In the genomic region with DNA sequence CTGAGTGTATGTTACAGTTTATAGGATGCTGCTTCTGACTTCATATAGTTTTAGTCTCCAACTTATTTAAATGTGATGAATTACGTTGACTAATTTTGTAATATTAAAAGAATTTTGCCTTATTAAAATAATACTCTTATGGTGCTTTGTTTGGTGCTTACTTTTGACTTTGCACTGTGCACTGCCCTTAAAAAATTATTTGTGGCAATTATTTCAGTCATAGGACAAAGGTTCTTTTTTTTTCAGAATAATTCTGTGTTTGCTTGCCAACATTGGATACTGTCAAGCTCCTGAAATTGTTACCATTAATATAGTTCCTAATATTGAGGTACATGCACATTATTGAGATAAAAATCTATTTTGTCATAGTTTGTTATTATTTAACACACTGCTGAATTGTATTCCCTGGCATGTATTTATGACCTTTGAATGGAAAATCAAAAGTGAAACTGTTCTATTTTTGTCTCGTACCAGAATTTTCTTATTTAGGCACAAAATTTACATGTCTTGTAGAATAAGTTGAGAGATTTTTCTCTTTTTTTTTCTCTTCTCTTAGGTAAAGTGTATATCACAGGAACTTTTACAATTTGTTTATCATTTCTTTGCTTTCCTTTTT, we compare ENCODE assay signal across 1 cellular context.
TF ChIP-seq lines count a peak whose summit lies in the region.

No MANE protein-coding gene starts in this region.

TF ChIP-seq in HepG2, 621 proteins besides CTCF, POLR2A, EP300 and RAD21 (continued from another document):
- TF ChIP-seq, protein P1, sequence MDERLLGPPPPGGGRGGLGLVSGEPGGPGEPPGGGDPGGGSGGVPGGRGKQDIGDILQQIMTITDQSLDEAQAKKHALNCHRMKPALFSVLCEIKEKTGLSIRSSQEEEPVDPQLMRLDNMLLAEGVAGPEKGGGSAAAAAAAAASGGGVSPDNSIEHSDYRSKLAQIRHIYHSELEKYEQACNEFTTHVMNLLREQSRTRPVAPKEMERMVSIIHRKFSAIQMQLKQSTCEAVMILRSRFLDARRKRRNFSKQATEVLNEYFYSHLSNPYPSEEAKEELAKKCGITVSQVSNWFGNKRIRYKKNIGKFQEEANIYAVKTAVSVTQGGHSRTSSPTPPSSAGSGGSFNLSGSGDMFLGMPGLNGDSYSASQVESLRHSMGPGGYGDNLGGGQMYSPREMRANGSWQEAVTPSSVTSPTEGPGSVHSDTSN (CRISPR knock-in tag; IDR thresholded peaks at IDR 0.05): no peak
- TF ChIP-seq FOXC1 (CRISPR knock-in tag; IDR thresholded peaks at IDR 0.05; ENCODE audit: borderline replicate concordance) (no peak), ZNF777 (CRISPR knock-in tag; IDR thresholded peaks at IDR 0.05) (no peak), HHEX (CRISPR knock-in tag; IDR thresholded peaks at IDR 0.05) (no peak), PHB2 (IDR thresholded peaks at IDR 0.05; ENCODE audit: partially characterized antibody) (no peak), ZNF724P (CRISPR knock-in tag; IDR thresholded peaks at IDR 0.05; ENCODE audit: borderline replicate concordance) (no peak), GTF2F1 (IDR thresholded peaks at IDR 0.05; ENCODE audit: low read length) (no peak), NFIC (IDR thresholded peaks at IDR 0.05; ENCODE audit: low read length) (no peak)
- TF ChIP-seq, protein P2, sequence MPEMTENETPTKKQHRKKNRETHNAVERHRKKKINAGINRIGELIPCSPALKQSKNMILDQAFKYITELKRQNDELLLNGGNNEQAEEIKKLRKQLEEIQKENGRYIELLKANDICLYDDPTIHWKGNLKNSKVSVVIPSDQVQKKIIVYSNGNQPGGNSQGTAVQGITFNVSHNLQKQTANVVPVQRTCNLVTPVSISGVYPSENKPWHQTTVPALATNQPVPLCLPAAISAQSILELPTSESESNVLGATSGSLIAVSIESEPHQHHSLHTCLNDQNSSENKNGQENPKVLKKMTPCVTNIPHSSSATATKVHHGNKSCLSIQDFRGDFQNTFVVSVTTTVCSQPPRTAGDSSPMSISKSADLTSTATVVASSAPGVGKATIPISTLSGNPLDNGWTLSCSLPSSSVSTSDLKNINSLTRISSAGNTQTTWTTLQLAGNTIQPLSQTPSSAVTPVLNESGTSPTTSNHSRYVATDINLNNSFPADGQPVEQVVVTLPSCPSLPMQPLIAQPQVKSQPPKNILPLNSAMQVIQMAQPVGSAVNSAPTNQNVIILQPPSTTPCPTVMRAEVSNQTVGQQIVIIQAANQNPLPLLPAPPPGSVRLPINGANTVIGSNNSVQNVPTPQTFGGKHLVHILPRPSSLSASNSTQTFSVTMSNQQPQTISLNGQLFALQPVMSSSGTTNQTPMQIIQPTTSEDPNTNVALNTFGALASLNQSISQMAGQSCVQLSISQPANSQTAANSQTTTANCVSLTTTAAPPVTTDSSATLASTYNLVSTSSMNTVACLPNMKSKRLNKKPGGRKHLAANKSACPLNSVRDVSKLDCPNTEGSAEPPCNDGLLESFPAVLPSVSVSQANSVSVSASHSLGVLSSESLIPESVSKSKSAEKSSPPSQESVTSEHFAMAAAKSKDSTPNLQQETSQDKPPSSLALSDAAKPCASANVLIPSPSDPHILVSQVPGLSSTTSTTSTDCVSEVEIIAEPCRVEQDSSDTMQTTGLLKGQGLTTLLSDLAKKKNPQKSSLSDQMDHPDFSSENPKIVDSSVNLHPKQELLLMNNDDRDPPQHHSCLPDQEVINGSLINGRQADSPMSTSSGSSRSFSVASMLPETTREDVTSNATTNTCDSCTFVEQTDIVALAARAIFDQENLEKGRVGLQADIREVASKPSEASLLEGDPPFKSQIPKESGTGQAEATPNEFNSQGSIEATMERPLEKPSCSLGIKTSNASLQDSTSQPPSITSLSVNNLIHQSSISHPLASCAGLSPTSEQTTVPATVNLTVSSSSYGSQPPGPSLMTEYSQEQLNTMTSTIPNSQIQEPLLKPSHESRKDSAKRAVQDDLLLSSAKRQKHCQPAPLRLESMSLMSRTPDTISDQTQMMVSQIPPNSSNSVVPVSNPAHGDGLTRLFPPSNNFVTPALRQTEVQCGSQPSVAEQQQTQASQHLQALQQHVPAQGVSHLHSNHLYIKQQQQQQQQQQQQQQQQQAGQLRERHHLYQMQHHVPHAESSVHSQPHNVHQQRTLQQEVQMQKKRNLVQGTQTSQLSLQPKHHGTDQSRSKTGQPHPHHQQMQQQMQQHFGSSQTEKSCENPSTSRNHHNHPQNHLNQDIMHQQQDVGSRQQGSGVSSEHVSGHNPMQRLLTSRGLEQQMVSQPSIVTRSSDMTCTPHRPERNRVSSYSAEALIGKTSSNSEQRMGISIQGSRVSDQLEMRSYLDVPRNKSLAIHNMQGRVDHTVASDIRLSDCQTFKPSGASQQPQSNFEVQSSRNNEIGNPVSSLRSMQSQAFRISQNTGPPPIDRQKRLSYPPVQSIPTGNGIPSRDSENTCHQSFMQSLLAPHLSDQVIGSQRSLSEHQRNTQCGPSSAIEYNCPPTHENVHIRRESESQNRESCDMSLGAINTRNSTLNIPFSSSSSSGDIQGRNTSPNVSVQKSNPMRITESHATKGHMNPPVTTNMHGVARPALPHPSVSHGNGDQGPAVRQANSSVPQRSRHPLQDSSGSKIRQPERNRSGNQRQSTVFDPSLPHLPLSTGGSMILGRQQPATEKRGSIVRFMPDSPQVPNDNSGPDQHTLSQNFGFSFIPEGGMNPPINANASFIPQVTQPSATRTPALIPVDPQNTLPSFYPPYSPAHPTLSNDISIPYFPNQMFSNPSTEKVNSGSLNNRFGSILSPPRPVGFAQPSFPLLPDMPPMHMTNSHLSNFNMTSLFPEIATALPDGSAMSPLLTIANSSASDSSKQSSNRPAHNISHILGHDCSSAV (CRISPR knock-in tag; IDR thresholded peaks at IDR 0.05; ENCODE audit: borderline replicate concordance): no peak
- TF ChIP-seq, protein P3, sequence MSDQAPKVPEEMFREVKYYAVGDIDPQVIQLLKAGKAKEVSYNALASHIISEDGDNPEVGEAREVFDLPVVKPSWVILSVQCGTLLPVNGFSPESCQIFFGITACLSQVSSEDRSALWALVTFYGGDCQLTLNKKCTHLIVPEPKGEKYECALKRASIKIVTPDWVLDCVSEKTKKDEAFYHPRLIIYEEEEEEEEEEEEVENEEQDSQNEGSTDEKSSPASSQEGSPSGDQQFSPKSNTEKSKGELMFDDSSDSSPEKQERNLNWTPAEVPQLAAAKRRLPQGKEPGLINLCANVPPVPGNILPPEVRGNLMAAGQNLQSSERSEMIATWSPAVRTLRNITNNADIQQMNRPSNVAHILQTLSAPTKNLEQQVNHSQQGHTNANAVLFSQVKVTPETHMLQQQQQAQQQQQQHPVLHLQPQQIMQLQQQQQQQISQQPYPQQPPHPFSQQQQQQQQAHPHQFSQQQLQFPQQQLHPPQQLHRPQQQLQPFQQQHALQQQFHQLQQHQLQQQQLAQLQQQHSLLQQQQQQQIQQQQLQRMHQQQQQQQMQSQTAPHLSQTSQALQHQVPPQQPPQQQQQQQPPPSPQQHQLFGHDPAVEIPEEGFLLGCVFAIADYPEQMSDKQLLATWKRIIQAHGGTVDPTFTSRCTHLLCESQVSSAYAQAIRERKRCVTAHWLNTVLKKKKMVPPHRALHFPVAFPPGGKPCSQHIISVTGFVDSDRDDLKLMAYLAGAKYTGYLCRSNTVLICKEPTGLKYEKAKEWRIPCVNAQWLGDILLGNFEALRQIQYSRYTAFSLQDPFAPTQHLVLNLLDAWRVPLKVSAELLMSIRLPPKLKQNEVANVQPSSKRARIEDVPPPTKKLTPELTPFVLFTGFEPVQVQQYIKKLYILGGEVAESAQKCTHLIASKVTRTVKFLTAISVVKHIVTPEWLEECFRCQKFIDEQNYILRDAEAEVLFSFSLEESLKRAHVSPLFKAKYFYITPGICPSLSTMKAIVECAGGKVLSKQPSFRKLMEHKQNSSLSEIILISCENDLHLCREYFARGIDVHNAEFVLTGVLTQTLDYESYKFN (CRISPR knock-in tag; conservative IDR thresholded peaks at IDR 0.05): no peak
TF ChIP-seq in HepG2: peak in this region for 0.
